ENCODE assay signal across 38 cellular contexts in the genomic region with DNA sequence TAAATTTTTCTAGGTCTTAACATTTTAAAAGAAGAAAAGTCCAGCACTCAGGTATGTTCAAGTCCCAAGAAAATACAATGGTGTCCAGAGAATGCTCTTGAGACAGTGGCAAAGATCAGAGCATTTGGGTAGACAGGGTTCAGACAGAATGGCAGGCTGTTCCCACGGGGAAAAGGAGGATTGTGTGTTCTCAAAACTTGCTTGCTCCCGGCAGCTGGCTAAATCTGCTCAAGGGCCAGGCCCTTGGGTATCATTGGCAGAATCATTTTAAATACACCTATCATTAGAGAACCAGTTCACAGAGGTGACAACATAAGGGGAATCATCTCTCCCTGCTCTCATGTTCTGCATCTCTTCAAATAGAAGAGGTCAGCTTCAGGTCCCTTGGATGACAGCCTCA.
"Had no signal": no experiment of that assay in that cellular context is flagged by ENCODE, and none has a peak within 500 bp of the region (broad histone marks: within the 10 kb centered on the region; RNA-seq: fewer than 3 reads in every experiment).

No MANE protein-coding gene starts in this region.

- H3K4me1 ChIP-seq: adrenal gland, body of pancreas, breast epithelium, Peyer's patch, SJSA1 had no signal

- FAIRE-seq: astrocyte, K562 had no signal

- H3K27me3 ChIP-seq: adrenal gland, body of pancreas, breast epithelium, Peyer's patch, SJSA1 had no signal

- H3K9me3 ChIP-seq: adrenal gland, body of pancreas, breast epithelium, Peyer's patch, SJSA1 had no signal

- DNase-seq: activated B cell treated with CpG ODN at 0.5 μM for 24 hours; activated CD4-positive, alpha-beta memory T cell treated with anti-CD3 and anti-CD28 coated beads for 36 hours; activated CD4-positive, alpha-beta T cell treated with anti-CD3 and anti-CD28 coated beads for 4 hours; activated CD4-positive, alpha-beta T cell treated with anti-CD3 and anti-CD28 coated beads, Interleukin-2, amount 50 U/mL, for 1 hour; activated CD4-positive, CD25-positive, alpha-beta regulatory T cell treated with anti-CD3 and anti-CD28 coated beads, Interleukin-2, amount 50 U/mL, for 72 hours; activated CD8-positive, alpha-beta memory T cell treated with anti-CD3 and anti-CD28 coated beads, Interleukin-2, amount 50 U/mL, for 4 hours; activated gamma-delta T cell treated with Interleukin-2 at 50 U/mL for 16 hours; activated naive CD4-positive, alpha-beta T cell treated with anti-CD3 and anti-CD28 coated beads for 36 hours; activated T-cell treated with anti-CD3 and anti-CD28 coated beads for 4 hours; activated T-cell treated with anti-CD3 and anti-CD28 coated beads, Interleukin-2, amount 50 U/mL, for 4 hours; adrenal gland; body of pancreas; cerebellar nuclear complex; NCI-H1092 treated with DMSO at 0.1 percent for 48 hours; NCI-H1417; NCI-H146; NCI-H187; NCI-H2029 treated with DMSO at 0.1 percent for 48 hours; NCI-H2227 treated with DMSO at 0.1 percent for 48 hours; NCI-H446; NCI-H510A treated with DMSO at 0.1 percent for 48 hours; NCI-H748 treated with DMSO at 0.1 percent for 48 hours; NK-92 treated with Interleukin-12 subunit alpha and Interleukin-12 subunit beta, amount 100 ng/mL, for 24 hours; PC-3; Peyer's patch; RPMI8226; SHP77 treated with DMSO at 0.1 percent for 48 hours; SW 1271; T-helper 1 cell; T-helper 2 cell; T-helper 9 cell had no signal

- H3K36me3 ChIP-seq: adrenal gland, breast epithelium, Peyer's patch, SJSA1 had no signal

- H3K4me3 ChIP-seq: adrenal gland, body of pancreas, breast epithelium, K562, Peyer's patch, SJSA1 had no signal

- H3K27ac ChIP-seq: adrenal gland, body of pancreas, breast epithelium, Peyer's patch, SJSA1, VCaP had no signal

- ATAC-seq: activated naive CD4-positive, alpha-beta T cell treated with anti-CD3 and anti-CD28 coated beads, Interleukin-2, amount 50 U/mL, for 72 hours; activated T-cell treated with anti-CD3 and anti-CD28 coated beads, Interleukin-2, amount 50 U/mL, for 4 hours; body of pancreas; K562; PC-3; SK-N-SH treated with all-trans-retinoic acid at 6 μM for 48 hours had no signal
